ENCODE assay signal across 15 cellular contexts in the genomic region with DNA sequence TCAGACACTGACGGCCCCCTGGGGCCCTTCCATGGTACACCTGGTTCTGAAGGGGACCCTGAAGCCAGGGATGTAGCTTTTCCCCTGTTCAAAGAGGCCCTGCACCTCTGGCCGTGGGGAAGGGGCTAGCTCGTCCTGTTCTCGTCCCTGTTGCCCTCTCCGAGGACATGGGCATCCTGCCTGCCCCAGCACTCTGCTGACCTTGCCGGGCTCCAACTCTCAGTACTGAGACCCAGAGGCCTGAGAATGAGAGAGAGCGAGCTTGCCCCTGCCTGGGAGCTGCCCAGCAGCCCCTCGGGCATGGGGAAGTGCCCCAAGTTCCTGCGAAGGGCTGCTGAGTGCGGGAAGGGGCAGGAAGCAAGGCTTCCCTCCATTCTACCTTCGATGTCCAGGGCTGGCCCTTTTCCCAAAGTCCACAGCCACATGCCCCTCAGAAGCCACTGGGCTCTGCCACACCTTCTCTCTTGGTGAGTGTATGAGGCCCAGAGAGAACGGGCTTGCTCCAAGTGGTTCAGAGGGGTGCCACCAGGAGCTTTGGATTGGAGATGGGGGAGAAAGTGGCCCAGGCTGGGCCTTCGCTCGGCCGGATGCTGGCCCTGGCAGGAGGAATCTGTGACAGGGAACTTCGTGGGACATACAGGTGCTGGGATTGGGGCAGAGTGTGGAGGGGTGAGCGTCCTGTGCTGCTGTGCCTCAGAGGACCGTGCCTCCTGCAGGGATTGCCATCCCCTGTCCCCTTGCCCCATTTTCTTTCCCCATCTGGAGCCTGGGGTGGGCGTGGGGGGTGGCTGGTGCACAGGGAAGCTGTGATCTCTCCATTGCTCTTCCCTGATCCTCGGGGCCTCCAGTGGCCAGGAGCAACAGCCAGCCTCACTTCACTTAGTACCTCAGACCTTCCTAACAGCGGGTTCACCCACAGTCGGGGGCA. TPM values are rescaled to one million over a fixed set of nuclear protein-coding genes. Genes with fewer than 3 reads are reported as not detected.
A peak's percentile ranks its signal among the peaks of the same experiment; 100 is the strongest.
DNase-seq lines count a peak whose midpoint lies in the region; TF ChIP-seq lines count a peak whose summit lies in the region.
"Had no signal": no experiment of that assay in that cellular context is flagged by ENCODE, and none has a peak within 500 bp of the region (broad histone marks: within the 10 kb centered on the region; RNA-seq: fewer than 3 reads in every experiment).

No MANE protein-coding gene starts in this region.

- TF ChIP-seq EP300 in suprapubic skin (IDR thresholded peaks at IDR 0.05): no peak

- TF ChIP-seq POLR2A in suprapubic skin (IDR thresholded peaks at IDR 0.05): no peak

- peaks cover 34% of the 10 kb centered on the region for H3K4me1 ChIP-seq in suprapubic skin

- TSS peak; percentile 29 for BruUV-seq in MCF 10A (replicated peaks; lab: Mats Ljungman, UMichigan)

- H3K9me3 Mint-ChIP-seq in activated naive CD4-positive, alpha-beta T cell treated with anti-CD3 and anti-CD28 coated beads, Interleukin-2, amount 10 ng/mL, durations not matched to agents 7 days and 5 days: no peaks in the 10 kb centered on the region
- H3K9me3 Mint-ChIP-seq in MCF 10A (ENCODE audit: unreplicated experiment) (no peaks in the 10 kb centered on the region), mesothelial cell of epicardium (no peaks in the 10 kb centered on the region)
- H3K9me3 Mint-ChIP-seq: endodermal cell had no signal

- peaks cover 15% of the 10 kb centered on the region for H3K27me3 ChIP-seq in suprapubic skin

- no peaks in the 10 kb centered on the region for H3K36me3 ChIP-seq in suprapubic skin

- peaks cover 73% of the 10 kb centered on the region for H3K27me3 Mint-ChIP-seq in activated naive CD4-positive, alpha-beta T cell treated with anti-CD3 and anti-CD28 coated beads, Interleukin-2, amount 10 ng/mL, durations not matched to agents 7 days and 5 days
- H3K27me3 Mint-ChIP-seq in MCF 10A (ENCODE audit: insufficient read depth, unreplicated experiment): no peaks in the 10 kb centered on the region
- H3K27me3 Mint-ChIP-seq in mesothelial cell of epicardium (ENCODE audit: low read depth): peaks cover 81% of the 10 kb centered on the region

- peak overlapping the region; percentile 41 for H3K4me3 Mint-ChIP-seq in activated naive CD4-positive, alpha-beta T cell treated with anti-CD3 and anti-CD28 coated beads, Interleukin-2, amount 10 ng/mL, durations not matched to agents 7 days and 5 days
- peak overlapping the region; percentile 84 for H3K4me3 Mint-ChIP-seq in MCF 10A (ENCODE audit: unreplicated experiment)
- H3K4me3 Mint-ChIP-seq in mesothelial cell of epicardium: peak overlapping the region; percentile 47

- peaks cover 7% of the 10 kb centered on the region for H3K4me1 Mint-ChIP-seq in activated naive CD4-positive, alpha-beta T cell treated with anti-CD3 and anti-CD28 coated beads, Interleukin-2, amount 10 ng/mL, durations not matched to agents 7 days and 5 days
- H3K4me1 Mint-ChIP-seq in MCF 10A (ENCODE audit: insufficient read depth, unreplicated experiment) (peaks cover 20% of the 10 kb centered on the region), mesothelial cell of epicardium (no peaks in the 10 kb centered on the region)
- H3K4me1 Mint-ChIP-seq: endodermal cell had no signal

- no peaks in the 10 kb centered on the region for H3K36me3 Mint-ChIP-seq in activated naive CD4-positive, alpha-beta T cell treated with anti-CD3 and anti-CD28 coated beads, Interleukin-2, amount 10 ng/mL, durations not matched to agents 7 days and 5 days
- H3K36me3 Mint-ChIP-seq in MCF 10A (ENCODE audit: insufficient read depth, unreplicated experiment) (no peaks in the 10 kb centered on the region), mesothelial cell of epicardium (no peaks in the 10 kb centered on the region)

- peak; percentile 17 for DNase-seq in activated naive CD4-positive, alpha-beta T cell treated with anti-CD3 and anti-CD28 coated beads, Interleukin-2, amount 10 ng/mL, durations not matched to agents 7 days and 5 days
- no peak for DNase-seq in activated naive CD4-positive, alpha-beta T cell treated with anti-CD3 and anti-CD28 coated beads, Interleukin-2, amount 50 U/mL, for 16 hours
- DNase-seq in MCF 10A (ENCODE audit: unreplicated experiment): no peak
- peak in 1 of 2 experiments; percentile 26 for DNase-seq in mesothelial cell of epicardium (ENCODE audit: low spot score in 2 of 2, unreplicated experiment in 2 of 2)
- peak in 1 of 2 donors; percentile 68 for DNase-seq in suprapubic skin (ENCODE audit: low spot score in 2 of 2)
- DNase-seq in NOMO-1 treated with dmso at 0.1 percent for 144 hours (lab: John Stamatoyannopoulos, UW; ENCODE audit: unreplicated experiment): no peak
- no peak for DNase-seq in H4 (ENCODE audit: low spot score)
- DNase-seq in RWPE1 (ENCODE audit: low spot score): no peak
- DNase-seq: DMS 273 treated with DMSO at 0.1 percent for 48 hours; MV-4-11; stimulated activated CD4-positive, alpha-beta T cell treated with anti-CD3 and anti-CD28 coated beads, Interleukin-12 subunit alpha, Interleukin-12 subunit beta, amount 100 ng/mL, for 4 hours; T-helper 1 cell; trophoblast cell had no signal

- H3K27ac Mint-ChIP-seq in activated naive CD4-positive, alpha-beta T cell treated with anti-CD3 and anti-CD28 coated beads, Interleukin-2, amount 10 ng/mL, durations not matched to agents 7 days and 5 days: no peak overlapping the region
- H3K27ac Mint-ChIP-seq in MCF 10A (ENCODE audit: low read depth, unreplicated experiment) (no peak overlapping the region), mesothelial cell of epicardium (no peak overlapping the region)
- H3K27ac Mint-ChIP-seq: endodermal cell had no signal

- intact Hi-C loops in MCF 10A (cut with micrococcal nuclease): loop anchor here (5.0 kb wide), 1 partner anchor 379 kb away; no protein-coding TSS in a partner anchor

- CTCF ChIA-PET in activated naive CD4-positive, alpha-beta T cell treated with anti-CD3 and anti-CD28 coated beads, Interleukin-2, amount 10 ng/mL, durations not matched to agents 7 days and 5 days (lab: Charles Lee): no interaction called here
- CTCF ChIA-PET in MCF 10A (lab: Yijun Ruan, JAX): interaction anchor here (0.7 to 1.4 kb wide), 4 partner anchors 9 to 116 kb away, joined by 3 to 8 read pairs (median 6); no protein-coding TSS in a partner anchor
- CTCF ChIA-PET in RWPE1 (lab: Yijun Ruan, JAX): interaction anchor here (1.3 kb wide), 1 partner anchor 116 kb away, joined by 4 read pairs; no protein-coding TSS in a partner anchor

- TF ChIP-seq CTCF in MCF 10A (IDR thresholded peaks at IDR 0.05; ENCODE audit: unreplicated experiment) (no peak), mesothelial cell of epicardium (IDR thresholded peaks at IDR 0.05; ENCODE audit: unreplicated experiment) (no peak), suprapubic skin (IDR thresholded peaks at IDR 0.05) (no peak), RWPE1 (conservative IDR thresholded peaks at IDR 0.05; ENCODE audit: low read depth) (no peak)

- POLR2A ChIA-PET in MCF 10A (lab: Yijun Ruan, JAX): interaction anchor here (0.9 to 1.7 kb wide), 3 partner anchors 11 to 55 kb away, joined by 4 to 7 read pairs (median 4); partner anchors contain the start of gene FAHD2A
- POLR2A ChIA-PET in RWPE1 (lab: Yijun Ruan, JAX; ENCODE audit: low non-redundant PET): no interaction called here

- WGBS in suprapubic skin: 78% methylated on average over 10 of the region's 22 CpGs

- H3K9me3 ChIP-seq in suprapubic skin: no peaks in the 10 kb centered on the region

- H3K27ac ChIP-seq in suprapubic skin: no peak overlapping the region
- no peak overlapping the region for H3K27ac ChIP-seq in RWPE1

- peak overlapping the region; percentile 73 for H3K4me3 ChIP-seq in suprapubic skin

RNA-seq across cellular contexts. Expression of gene KCNIP3, which starts 50.8 kb away (rescaled TPM):
- 9.5 and 15.6 TPM in 2 replicates for total RNA-seq in MCF 10A (2022)
- total RNA-seq in mesothelial cell of epicardium: 8.3 to 9.2 TPM (median 8.3 TPM) in 3 replicates
- 10 to 100 TPM in 3 of 4 donors, 1 to 10 TPM in 1; 7.1 to 21.6 (median 13.6) TPM for total RNA-seq in suprapubic skin
- total RNA-seq in H4 (2014; rRNA removed; shearing (Covaris generic)): 4.3 and 6.1 TPM in 2 replicates
- total RNA-seq: OCI-LY7 had no signal

RNA-seq across cellular contexts. Expression of gene FAHD2A, which starts 54.6 kb away (rescaled TPM):
- total RNA-seq in MCF 10A (2022) (23.9 and 24.1 TPM in 2 replicates), mesothelial cell of epicardium (43.3 to 45.2 TPM (median 43.5 TPM) in 3 replicates), suprapubic skin (10 to 100 TPM; 16.4 to 52.5 (median 26.9) TPM)
- total RNA-seq in H4 (2014; rRNA removed; shearing (Covaris generic)): 15.5 and 19.4 TPM in 2 replicates
